Comparison of ENCODE assay signal across 15 cellular contexts in the genomic region with DNA sequence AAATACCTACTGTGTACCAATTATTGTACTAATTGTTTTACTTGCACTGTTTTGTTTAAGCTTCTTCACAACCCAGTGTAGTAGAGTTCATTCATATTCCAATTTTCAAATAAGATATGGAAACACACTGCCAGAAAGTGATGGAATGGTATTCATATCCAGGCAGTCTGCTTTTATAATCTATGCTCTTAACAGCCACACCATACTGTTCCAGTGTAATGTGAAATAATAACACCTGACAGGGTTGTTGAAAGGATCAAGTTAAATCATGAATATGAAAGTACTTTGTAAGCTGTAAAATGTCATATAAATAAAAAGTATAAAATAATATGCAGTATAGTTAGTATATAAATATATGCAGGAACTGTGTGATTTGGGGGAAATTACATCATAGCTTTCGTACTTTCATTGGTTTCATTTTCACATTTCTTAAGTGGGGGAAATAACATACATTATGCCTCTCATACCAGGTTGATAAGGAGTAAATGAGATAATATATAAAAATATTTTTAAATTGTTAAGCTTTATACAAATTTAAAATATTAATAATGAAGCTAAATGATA.
DNase-seq lines count a peak whose midpoint lies in the region; ATAC-seq and TF ChIP-seq lines count a peak whose summit lies in the region.
"Had no signal": no experiment of that assay in that cellular context is flagged by ENCODE, and none has a peak within 500 bp of the region (broad histone marks: within the 10 kb centered on the region; RNA-seq: fewer than 3 reads in every experiment).

No MANE protein-coding gene starts in this region.

- H3K9ac ChIP-seq in neural progenitor cell: no peak overlapping the region

- H3K27ac Mint-ChIP-seq in CD14-positive monocyte: peak overlapping the region in 4 of 7 donors; percentile 7 to 91 (median 50)
- H3K27ac Mint-ChIP-seq in CD8-positive, alpha-beta memory T cell: peak overlapping the region in 5 of 8 donors; percentile 40 to 84 (median 66)
- H3K27ac Mint-ChIP-seq in activated B cell treated with CpG ODN at 0.5 μM for 24 hours: peak overlapping the region; percentile 50
- H3K27ac Mint-ChIP-seq in naive B cell: peak overlapping the region; percentile 7 to 92 (median 54)
- no peak overlapping the region for H3K27ac Mint-ChIP-seq in neural progenitor cell

- intact Hi-C loops in CD14-positive monocyte (cut with micrococcal nuclease): loop anchor here in 1 of 2 donors (10.0 kb wide), 1 partner anchor 78 kb away; no protein-coding TSS in a partner anchor
- intact Hi-C loops in activated B cell treated with CpG ODN at 0.5 μM for 24 hours (cut with micrococcal nuclease): loop anchor here (5.0 kb wide), 1 partner anchor 210 kb away; no protein-coding TSS in a partner anchor

- no peak overlapping the region for H3K4me3 ChIP-seq in CD8-positive, alpha-beta memory T cell (ENCODE audit: low read length)
- no peak overlapping the region for H3K4me3 ChIP-seq in neural progenitor cell
- H3K4me3 ChIP-seq in MG63: no peak overlapping the region
- H3K4me3 ChIP-seq: Peyer's patch, right atrium auricular region, SK-N-MC had no signal

- H4K20me1 ChIP-seq in neural progenitor cell (ENCODE audit: low read depth): no peaks in the 10 kb centered on the region

- TF ChIP-seq CTCF in CD14-positive monocyte (IDR thresholded peaks at IDR 0.05): no peak
- TF ChIP-seq CTCF in activated B cell treated with CpG ODN at 0.5 μM for 24 hours (IDR thresholded peaks at IDR 0.05): no peak
- no peak for TF ChIP-seq CTCF in neural progenitor cell (IDR thresholded peaks at IDR 0.05)

- H3K4me1 Mint-ChIP-seq in CD14-positive monocyte (peaks cover 22% of the 10 kb centered on the region), activated B cell treated with CpG ODN at 0.5 μM for 24 hours (peaks cover 44% of the 10 kb centered on the region), naive B cell (peaks cover 24 to 39% (median 38%) of the 10 kb centered on the region in 3 donors), neural progenitor cell (no peaks in the 10 kb centered on the region)
- H3K4me1 Mint-ChIP-seq in CD8-positive, alpha-beta memory T cell: peaks cover 9 to 20% (median 19%) of the 10 kb centered on the region in 3 donors

- H3K27me3 ChIP-seq in CD8-positive, alpha-beta memory T cell (ENCODE audit: insufficient read depth, low read length, poor library complexity, severe bottlenecking): no peaks in the 10 kb centered on the region
- H3K27me3 ChIP-seq in neural progenitor cell (no peaks in the 10 kb centered on the region), MG63 (no peaks in the 10 kb centered on the region)
- H3K27me3 ChIP-seq: Peyer's patch, right atrium auricular region had no signal

- H3K4me3 Mint-ChIP-seq in CD14-positive monocyte: peak overlapping the region in 1 of 2 donors; percentile 55
- H3K4me3 Mint-ChIP-seq in CD8-positive, alpha-beta memory T cell: peak overlapping the region; percentile 18 to 74 (median 52)
- H3K4me3 Mint-ChIP-seq in activated B cell treated with CpG ODN at 0.5 μM for 24 hours: peak overlapping the region; percentile 13
- peak overlapping the region in 4 of 8 donors; percentile 7 to 50 (median 38) for H3K4me3 Mint-ChIP-seq in naive B cell
- no peak overlapping the region for H3K4me3 Mint-ChIP-seq in neural progenitor cell

- no peaks in the 10 kb centered on the region for H3K4me1 ChIP-seq in CD8-positive, alpha-beta memory T cell (ENCODE audit: insufficient read depth, low read length)
- no peaks in the 10 kb centered on the region for H3K4me1 ChIP-seq in neural progenitor cell
- H3K4me1 ChIP-seq: Peyer's patch, right atrium auricular region had no signal

- H2AFZ ChIP-seq in neural progenitor cell (replicated peaks): no peak overlapping the region

- H3K36me3 Mint-ChIP-seq in CD14-positive monocyte: peaks cover 5 to 7% of the 10 kb centered on the region in 2 donors
- peaks cover 5 to 22% (median 15%) of the 10 kb centered on the region in 3 donors for H3K36me3 Mint-ChIP-seq in CD8-positive, alpha-beta memory T cell
- H3K36me3 Mint-ChIP-seq in activated B cell treated with CpG ODN at 0.5 μM for 24 hours (ENCODE audit: low read depth): peaks cover 2% of the 10 kb centered on the region
- peaks cover 0 to 4% of the 10 kb centered on the region in 2 donors for H3K36me3 Mint-ChIP-seq in naive B cell
- peaks cover 21% of the 10 kb centered on the region for H3K36me3 Mint-ChIP-seq in neural progenitor cell

- H3K9me3 ChIP-seq in CD8-positive, alpha-beta memory T cell (ENCODE audit: low read length): no peaks in the 10 kb centered on the region
- H3K9me3 ChIP-seq in neural progenitor cell (ENCODE audit: low read depth) (no peaks in the 10 kb centered on the region), MG63 (no peaks in the 10 kb centered on the region)
- H3K9me3 ChIP-seq: Peyer's patch, right atrium auricular region had no signal

- H3K79me2 ChIP-seq in neural progenitor cell (ENCODE audit: low read depth): no peaks in the 10 kb centered on the region

- no peaks in the 10 kb centered on the region for H3F3A ChIP-seq in neural progenitor cell (ENCODE audit: low read depth)

- no peak overlapping the region for H3K4me2 ChIP-seq in neural progenitor cell

- H3K27ac ChIP-seq in CD8-positive, alpha-beta memory T cell (ENCODE audit: low read depth, low read length): no peak overlapping the region
- H3K27ac ChIP-seq in neural progenitor cell: no peak overlapping the region
- H3K27ac ChIP-seq: Peyer's patch, right atrium auricular region, SK-N-MC had no signal

- ATAC-seq in activated B cell treated with CpG ODN at 0.5 μM for 24 hours (ENCODE audit: low read depth) (peak; percentile 52), naive B cell (ENCODE audit: low read depth in 2 of 2) (peak; percentile 94 to 95)
- ATAC-seq: esophagus mucosa had no signal

- H3K36me3 ChIP-seq in CD8-positive, alpha-beta memory T cell (ENCODE audit: insufficient read depth, low read length): no peaks in the 10 kb centered on the region
- no peaks in the 10 kb centered on the region for H3K36me3 ChIP-seq in neural progenitor cell
- H3K36me3 ChIP-seq in MG63: peaks cover 3% of the 10 kb centered on the region; the same call in 1 of the 2 replicates
- H3K36me3 ChIP-seq: Peyer's patch, right atrium auricular region had no signal

- DNase-seq in CD14-positive monocyte (ENCODE audit: low spot score): no peak
- DNase-seq in CD8-positive, alpha-beta memory T cell: no peak
- DNase-seq in activated B cell treated with CpG ODN at 0.5 μM for 24 hours: no peak
- peak; percentile 23 for DNase-seq in naive B cell
- DNase-seq in neural progenitor cell (ENCODE audit: low spot score): no peak
- no peak for DNase-seq in activated gamma-delta T cell (lab: John Stamatoyannopoulos, UW)
- no peak for DNase-seq in MG63
- DNase-seq: activated effector memory CD4-positive, alpha-beta T cell treated with Interleukin-2 at 50 U/mL for 16 hours; cortex of kidney; NCI-H526 treated with DMSO at 0.1 percent for 48 hours; Peyer's patch; stimulated activated CD4-positive, alpha-beta T cell treated with anti-CD3 and anti-CD28 coated beads, Interleukin-1b, Interleukin-23, amount 100 ng/mL, for 48 hours had no signal

- no peaks in the 10 kb centered on the region for H3K27me3 Mint-ChIP-seq in CD14-positive monocyte (ENCODE audit: low read depth in 3 of 3)
- H3K27me3 Mint-ChIP-seq in CD8-positive, alpha-beta memory T cell: no peaks in the 10 kb centered on the region
- peaks cover 2% of the 10 kb centered on the region for H3K27me3 Mint-ChIP-seq in activated B cell treated with CpG ODN at 0.5 μM for 24 hours
- no peaks in the 10 kb centered on the region for H3K27me3 Mint-ChIP-seq in naive B cell
- H3K27me3 Mint-ChIP-seq in neural progenitor cell (ENCODE audit: insufficient read depth, low read depth): no peaks in the 10 kb centered on the region

- CTCF ChIA-PET in CD8-positive, alpha-beta memory T cell (lab: Charles Lee): no interaction called here
- CTCF ChIA-PET in activated B cell treated with CpG ODN at 0.5 μM for 24 hours (lab: Charles Lee): interaction anchor here (0.8 to 1.1 kb wide), 2 partner anchors 20 to 210 kb away, joined by 3 to 4 read pairs; no protein-coding TSS in a partner anchor

- H3K9me3 Mint-ChIP-seq in CD14-positive monocyte: no peaks in the 10 kb centered on the region
- H3K9me3 Mint-ChIP-seq in CD8-positive, alpha-beta memory T cell: no peaks in the 10 kb centered on the region
- H3K9me3 Mint-ChIP-seq in activated B cell treated with CpG ODN at 0.5 μM for 24 hours: no peaks in the 10 kb centered on the region
- no peaks in the 10 kb centered on the region for H3K9me3 Mint-ChIP-seq in naive B cell
- H3K9me3 Mint-ChIP-seq in neural progenitor cell: no peaks in the 10 kb centered on the region

- POLR2A ChIA-PET in CD8-positive, alpha-beta memory T cell (lab: Charles Lee): interaction anchor here (0.6 kb wide), 1 partner anchor 9 kb away, joined by 3 read pairs; no protein-coding TSS in a partner anchor
- POLR2A ChIA-PET in activated B cell treated with CpG ODN at 0.5 μM for 24 hours (lab: Charles Lee): interaction anchor here (0.6 kb wide), 2 partner anchors 62 to 432 kb away, joined by 3 read pairs; no protein-coding TSS in a partner anchor
